ENCODE assay signal across 1 cellular context in the genomic region with DNA sequence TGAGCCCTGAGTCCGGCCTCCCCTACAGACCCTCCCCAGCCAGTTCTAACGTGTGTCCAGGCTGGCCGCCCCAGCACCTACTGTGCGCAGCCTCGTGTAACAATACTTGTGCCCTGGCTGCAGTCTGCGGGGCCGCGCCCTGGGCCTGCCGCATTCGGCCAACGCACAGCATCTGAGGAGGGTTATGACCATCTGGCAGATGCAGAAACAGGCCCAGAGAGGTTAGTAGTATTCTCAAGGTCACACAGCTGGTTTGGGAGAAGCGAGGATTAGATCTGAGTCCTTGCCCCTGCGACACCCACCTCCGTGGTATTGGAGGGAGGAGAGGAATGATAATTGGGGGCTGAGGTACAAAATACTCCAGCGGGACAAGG.
A peak's percentile ranks its signal among the peaks of the same experiment; 100 is the strongest.
TF ChIP-seq lines count a peak whose summit lies in the region.

No MANE protein-coding gene starts in this region.

TF ChIP-seq in K562, 482 proteins besides CTCF, POLR2A, EP300 and RAD21 (continued from another document and continues in another):
- TF ChIP-seq, protein P1, sequence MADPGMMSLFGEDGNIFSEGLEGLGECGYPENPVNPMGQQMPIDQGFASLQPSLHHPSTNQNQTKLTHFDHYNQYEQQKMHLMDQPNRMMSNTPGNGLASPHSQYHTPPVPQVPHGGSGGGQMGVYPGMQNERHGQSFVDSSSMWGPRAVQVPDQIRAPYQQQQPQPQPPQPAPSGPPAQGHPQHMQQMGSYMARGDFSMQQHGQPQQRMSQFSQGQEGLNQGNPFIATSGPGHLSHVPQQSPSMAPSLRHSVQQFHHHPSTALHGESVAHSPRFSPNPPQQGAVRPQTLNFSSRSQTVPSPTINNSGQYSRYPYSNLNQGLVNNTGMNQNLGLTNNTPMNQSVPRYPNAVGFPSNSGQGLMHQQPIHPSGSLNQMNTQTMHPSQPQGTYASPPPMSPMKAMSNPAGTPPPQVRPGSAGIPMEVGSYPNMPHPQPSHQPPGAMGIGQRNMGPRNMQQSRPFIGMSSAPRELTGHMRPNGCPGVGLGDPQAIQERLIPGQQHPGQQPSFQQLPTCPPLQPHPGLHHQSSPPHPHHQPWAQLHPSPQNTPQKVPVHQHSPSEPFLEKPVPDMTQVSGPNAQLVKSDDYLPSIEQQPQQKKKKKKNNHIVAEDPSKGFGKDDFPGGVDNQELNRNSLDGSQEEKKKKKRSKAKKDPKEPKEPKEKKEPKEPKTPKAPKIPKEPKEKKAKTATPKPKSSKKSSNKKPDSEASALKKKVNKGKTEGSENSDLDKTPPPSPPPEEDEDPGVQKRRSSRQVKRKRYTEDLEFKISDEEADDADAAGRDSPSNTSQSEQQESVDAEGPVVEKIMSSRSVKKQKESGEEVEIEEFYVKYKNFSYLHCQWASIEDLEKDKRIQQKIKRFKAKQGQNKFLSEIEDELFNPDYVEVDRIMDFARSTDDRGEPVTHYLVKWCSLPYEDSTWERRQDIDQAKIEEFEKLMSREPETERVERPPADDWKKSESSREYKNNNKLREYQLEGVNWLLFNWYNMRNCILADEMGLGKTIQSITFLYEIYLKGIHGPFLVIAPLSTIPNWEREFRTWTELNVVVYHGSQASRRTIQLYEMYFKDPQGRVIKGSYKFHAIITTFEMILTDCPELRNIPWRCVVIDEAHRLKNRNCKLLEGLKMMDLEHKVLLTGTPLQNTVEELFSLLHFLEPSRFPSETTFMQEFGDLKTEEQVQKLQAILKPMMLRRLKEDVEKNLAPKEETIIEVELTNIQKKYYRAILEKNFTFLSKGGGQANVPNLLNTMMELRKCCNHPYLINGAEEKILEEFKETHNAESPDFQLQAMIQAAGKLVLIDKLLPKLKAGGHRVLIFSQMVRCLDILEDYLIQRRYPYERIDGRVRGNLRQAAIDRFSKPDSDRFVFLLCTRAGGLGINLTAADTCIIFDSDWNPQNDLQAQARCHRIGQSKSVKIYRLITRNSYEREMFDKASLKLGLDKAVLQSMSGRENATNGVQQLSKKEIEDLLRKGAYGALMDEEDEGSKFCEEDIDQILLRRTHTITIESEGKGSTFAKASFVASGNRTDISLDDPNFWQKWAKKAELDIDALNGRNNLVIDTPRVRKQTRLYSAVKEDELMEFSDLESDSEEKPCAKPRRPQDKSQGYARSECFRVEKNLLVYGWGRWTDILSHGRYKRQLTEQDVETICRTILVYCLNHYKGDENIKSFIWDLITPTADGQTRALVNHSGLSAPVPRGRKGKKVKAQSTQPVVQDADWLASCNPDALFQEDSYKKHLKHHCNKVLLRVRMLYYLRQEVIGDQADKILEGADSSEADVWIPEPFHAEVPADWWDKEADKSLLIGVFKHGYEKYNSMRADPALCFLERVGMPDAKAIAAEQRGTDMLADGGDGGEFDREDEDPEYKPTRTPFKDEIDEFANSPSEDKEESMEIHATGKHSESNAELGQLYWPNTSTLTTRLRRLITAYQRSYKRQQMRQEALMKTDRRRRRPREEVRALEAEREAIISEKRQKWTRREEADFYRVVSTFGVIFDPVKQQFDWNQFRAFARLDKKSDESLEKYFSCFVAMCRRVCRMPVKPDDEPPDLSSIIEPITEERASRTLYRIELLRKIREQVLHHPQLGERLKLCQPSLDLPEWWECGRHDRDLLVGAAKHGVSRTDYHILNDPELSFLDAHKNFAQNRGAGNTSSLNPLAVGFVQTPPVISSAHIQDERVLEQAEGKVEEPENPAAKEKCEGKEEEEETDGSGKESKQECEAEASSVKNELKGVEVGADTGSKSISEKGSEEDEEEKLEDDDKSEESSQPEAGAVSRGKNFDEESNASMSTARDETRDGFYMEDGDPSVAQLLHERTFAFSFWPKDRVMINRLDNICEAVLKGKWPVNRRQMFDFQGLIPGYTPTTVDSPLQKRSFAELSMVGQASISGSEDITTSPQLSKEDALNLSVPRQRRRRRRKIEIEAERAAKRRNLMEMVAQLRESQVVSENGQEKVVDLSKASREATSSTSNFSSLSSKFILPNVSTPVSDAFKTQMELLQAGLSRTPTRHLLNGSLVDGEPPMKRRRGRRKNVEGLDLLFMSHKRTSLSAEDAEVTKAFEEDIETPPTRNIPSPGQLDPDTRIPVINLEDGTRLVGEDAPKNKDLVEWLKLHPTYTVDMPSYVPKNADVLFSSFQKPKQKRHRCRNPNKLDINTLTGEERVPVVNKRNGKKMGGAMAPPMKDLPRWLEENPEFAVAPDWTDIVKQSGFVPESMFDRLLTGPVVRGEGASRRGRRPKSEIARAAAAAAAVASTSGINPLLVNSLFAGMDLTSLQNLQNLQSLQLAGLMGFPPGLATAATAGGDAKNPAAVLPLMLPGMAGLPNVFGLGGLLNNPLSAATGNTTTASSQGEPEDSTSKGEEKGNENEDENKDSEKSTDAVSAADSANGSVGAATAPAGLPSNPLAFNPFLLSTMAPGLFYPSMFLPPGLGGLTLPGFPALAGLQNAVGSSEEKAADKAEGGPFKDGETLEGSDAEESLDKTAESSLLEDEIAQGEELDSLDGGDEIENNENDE (IDR thresholded peaks at IDR 0.05; ENCODE audit: low read depth, low read length), result no peak
- TF ChIP-seq ETV1 (tag; conservative IDR thresholded peaks at IDR 0.05; ENCODE audit: low read depth), result no peak
- no peak for TF ChIP-seq ZBTB7A (IDR thresholded peaks at IDR 0.05; ENCODE audit: borderline replicate concordance, control insufficient read depth, low read depth, low read length)
- no peak for TF ChIP-seq TAF15 (IDR thresholded peaks at IDR 0.05; ENCODE audit: low read depth, low read length)
- TF ChIP-seq PURB (CRISPR knock-in tag; IDR thresholded peaks at IDR 0.05; ENCODE audit: low read depth), result no peak
- no peak for TF ChIP-seq NCOA4 (IDR thresholded peaks at IDR 0.05; ENCODE audit: partially characterized antibody)
- TF ChIP-seq PTTG1 (tag; IDR thresholded peaks at IDR 0.05; ENCODE audit: low read depth), result no peak
- TF ChIP-seq KDM4B (IDR thresholded peaks at IDR 0.05; ENCODE audit: borderline replicate concordance in 2 of 2, low read depth in 1 of 2), result 0 out of 4 replicates have a peak, but pooled peaks of 1 of the 2 experiments have one; percentile 2
- no peak for TF ChIP-seq ZNF239 (CRISPR knock-in tag; IDR thresholded peaks at IDR 0.05)
- TF ChIP-seq MYNN (IDR thresholded peaks at IDR 0.05), result no peak
- TF ChIP-seq MYNN (CRISPR knock-in tag; IDR thresholded peaks at IDR 0.05), result no peak
- no peak for TF ChIP-seq PHF8 (IDR thresholded peaks at IDR 0.05; ENCODE audit: borderline replicate concordance, low read length)
- TF ChIP-seq TAF1 (IDR thresholded peaks at IDR 0.05; ENCODE audit: control insufficient read depth, extremely low read depth, insufficient read depth, low read length, severe bottlenecking), result no peak
- TF ChIP-seq ZNF717 (CRISPR knock-in tag; IDR thresholded peaks at IDR 0.05), result no peak
- no peak for TF ChIP-seq ZNF586 (CRISPR knock-in tag; conservative IDR thresholded peaks at IDR 0.05)
- TF ChIP-seq EWSR1 (IDR thresholded peaks at IDR 0.05; ENCODE audit: borderline replicate concordance, low read depth, partially characterized antibody), result no peak
- no peak for TF ChIP-seq MTA3 (IDR thresholded peaks at IDR 0.05; ENCODE audit: borderline replicate concordance)
- TF ChIP-seq ZC3H4 (CRISPR knock-in tag; IDR thresholded peaks at IDR 0.05; ENCODE audit: borderline replicate concordance), result no peak
- TF ChIP-seq ZKSCAN1 (IDR thresholded peaks at IDR 0.05; ENCODE audit: low read depth, low read length), result peak; percentile 99
- TF ChIP-seq FOS (IDR thresholded peaks at IDR 0.05; ENCODE audit: extremely low read depth, insufficient read length), result no peak
- TF ChIP-seq, protein P2, sequence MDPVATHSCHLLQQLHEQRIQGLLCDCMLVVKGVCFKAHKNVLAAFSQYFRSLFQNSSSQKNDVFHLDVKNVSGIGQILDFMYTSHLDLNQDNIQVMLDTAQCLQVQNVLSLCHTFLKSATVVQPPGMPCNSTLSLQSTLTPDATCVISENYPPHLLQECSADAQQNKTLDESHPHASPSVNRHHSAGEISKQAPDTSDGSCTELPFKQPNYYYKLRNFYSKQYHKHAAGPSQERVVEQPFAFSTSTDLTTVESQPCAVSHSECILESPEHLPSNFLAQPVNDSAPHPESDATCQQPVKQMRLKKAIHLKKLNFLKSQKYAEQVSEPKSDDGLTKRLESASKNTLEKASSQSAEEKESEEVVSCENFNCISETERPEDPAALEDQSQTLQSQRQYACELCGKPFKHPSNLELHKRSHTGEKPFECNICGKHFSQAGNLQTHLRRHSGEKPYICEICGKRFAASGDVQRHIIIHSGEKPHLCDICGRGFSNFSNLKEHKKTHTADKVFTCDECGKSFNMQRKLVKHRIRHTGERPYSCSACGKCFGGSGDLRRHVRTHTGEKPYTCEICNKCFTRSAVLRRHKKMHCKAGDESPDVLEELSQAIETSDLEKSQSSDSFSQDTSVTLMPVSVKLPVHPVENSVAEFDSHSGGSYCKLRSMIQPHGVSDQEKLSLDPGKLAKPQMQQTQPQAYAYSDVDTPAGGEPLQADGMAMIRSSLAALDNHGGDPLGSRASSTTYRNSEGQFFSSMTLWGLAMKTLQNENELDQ (CRISPR knock-in tag; IDR thresholded peaks at IDR 0.05; ENCODE audit: borderline replicate concordance), result no peak
- TF ChIP-seq, protein P3, sequence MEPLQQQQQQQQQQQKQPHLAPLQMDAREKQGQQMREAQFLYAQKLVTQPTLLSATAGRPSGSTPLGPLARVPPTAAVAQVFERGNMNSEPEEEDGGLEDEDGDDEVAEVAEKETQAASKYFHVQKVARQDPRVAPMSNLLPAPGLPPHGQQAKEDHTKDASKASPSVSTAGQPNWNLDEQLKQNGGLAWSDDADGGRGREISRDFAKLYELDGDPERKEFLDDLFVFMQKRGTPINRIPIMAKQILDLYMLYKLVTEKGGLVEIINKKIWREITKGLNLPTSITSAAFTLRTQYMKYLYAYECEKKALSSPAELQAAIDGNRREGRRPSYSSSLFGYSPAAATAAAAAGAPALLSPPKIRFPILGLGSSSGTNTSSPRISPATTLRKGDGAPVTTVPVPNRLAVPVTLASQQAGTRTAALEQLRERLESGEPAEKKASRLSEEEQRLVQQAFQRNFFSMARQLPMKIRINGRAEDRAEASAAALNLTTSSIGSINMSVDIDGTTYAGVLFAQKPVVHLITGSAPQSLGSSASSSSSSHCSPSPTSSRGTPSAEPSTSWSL (CRISPR knock-in tag; IDR thresholded peaks at IDR 0.05; ENCODE audit: borderline replicate concordance), result no peak
- TF ChIP-seq JUN (IDR thresholded peaks at IDR 0.05; ENCODE audit: borderline replicate concordance, low read depth, low read length), result no peak
- 0 out of 2 replicates have a peak, but pooled peaks have one; percentile 52 for TF ChIP-seq JUN (CRISPR knock-in tag; IDR thresholded peaks at IDR 0.05; ENCODE audit: borderline replicate concordance)
- TF ChIP-seq SOX6 (IDR thresholded peaks at IDR 0.05), result no peak
- TF ChIP-seq BCOR (IDR thresholded peaks at IDR 0.05), result peak; percentile 92
- TF ChIP-seq CHD2 (IDR thresholded peaks at IDR 0.05; ENCODE audit: low read depth, low read length), result no peak
- TF ChIP-seq EP400 (IDR thresholded peaks at IDR 0.05), result no peak
- TF ChIP-seq MEF2A (IDR thresholded peaks at IDR 0.05; ENCODE audit: control insufficient read depth, low read depth, low read length), result no peak
- peak; percentile 68 for TF ChIP-seq SMARCA5 (IDR thresholded peaks at IDR 0.05)
- no peak for TF ChIP-seq POLR2G (IDR thresholded peaks at IDR 0.05; ENCODE audit: low read depth, low read length)
- no peak for TF ChIP-seq CC2D1A (IDR thresholded peaks at IDR 0.05)
- peak in 1 of 2 experiments; percentile 40; a peak in 1 of 4 replicates for TF ChIP-seq RCOR1 (IDR thresholded peaks at IDR 0.05; ENCODE audit: borderline replicate concordance in 1 of 2, low read depth in 2 of 2, low read length in 2 of 2)
- TF ChIP-seq IFI16 (CRISPR knock-in tag; IDR thresholded peaks at IDR 0.05), result no peak
- TF ChIP-seq MAZ (CRISPR knock-in tag; conservative IDR thresholded peaks at IDR 0.05 in 1 of 2, IDR thresholded peaks at IDR 0.05 in 1 of 2), result no peak
- TF ChIP-seq, protein P4, sequence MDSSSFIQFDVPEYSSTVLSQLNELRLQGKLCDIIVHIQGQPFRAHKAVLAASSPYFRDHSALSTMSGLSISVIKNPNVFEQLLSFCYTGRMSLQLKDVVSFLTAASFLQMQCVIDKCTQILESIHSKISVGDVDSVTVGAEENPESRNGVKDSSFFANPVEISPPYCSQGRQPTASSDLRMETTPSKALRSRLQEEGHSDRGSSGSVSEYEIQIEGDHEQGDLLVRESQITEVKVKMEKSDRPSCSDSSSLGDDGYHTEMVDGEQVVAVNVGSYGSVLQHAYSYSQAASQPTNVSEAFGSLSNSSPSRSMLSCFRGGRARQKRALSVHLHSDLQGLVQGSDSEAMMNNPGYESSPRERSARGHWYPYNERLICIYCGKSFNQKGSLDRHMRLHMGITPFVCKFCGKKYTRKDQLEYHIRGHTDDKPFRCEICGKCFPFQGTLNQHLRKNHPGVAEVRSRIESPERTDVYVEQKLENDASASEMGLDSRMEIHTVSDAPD (CRISPR knock-in tag; IDR thresholded peaks at IDR 0.05), result no peak
- no peak for TF ChIP-seq ZNF316 (IDR thresholded peaks at IDR 0.05)
- TF ChIP-seq MEIS2 (IDR thresholded peaks at IDR 0.05; ENCODE audit: partially characterized antibody), result no peak
- TF ChIP-seq, protein P5, sequence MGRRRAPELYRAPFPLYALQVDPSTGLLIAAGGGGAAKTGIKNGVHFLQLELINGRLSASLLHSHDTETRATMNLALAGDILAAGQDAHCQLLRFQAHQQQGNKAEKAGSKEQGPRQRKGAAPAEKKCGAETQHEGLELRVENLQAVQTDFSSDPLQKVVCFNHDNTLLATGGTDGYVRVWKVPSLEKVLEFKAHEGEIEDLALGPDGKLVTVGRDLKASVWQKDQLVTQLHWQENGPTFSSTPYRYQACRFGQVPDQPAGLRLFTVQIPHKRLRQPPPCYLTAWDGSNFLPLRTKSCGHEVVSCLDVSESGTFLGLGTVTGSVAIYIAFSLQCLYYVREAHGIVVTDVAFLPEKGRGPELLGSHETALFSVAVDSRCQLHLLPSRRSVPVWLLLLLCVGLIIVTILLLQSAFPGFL (CRISPR knock-in tag; IDR thresholded peaks at IDR 0.05), result no peak
- peak; percentile 71 for TF ChIP-seq RBM25 (IDR thresholded peaks at IDR 0.05; ENCODE audit: low read depth, low read length, severe bottlenecking)
- no peak for TF ChIP-seq ELF1 (tag; IDR thresholded peaks at IDR 0.05)
- no peak for TF ChIP-seq CHCHD3 (CRISPR knock-in tag; IDR thresholded peaks at IDR 0.05)
